Comparison of ENCODE assay signal across 17 cellular contexts in the genomic region with DNA sequence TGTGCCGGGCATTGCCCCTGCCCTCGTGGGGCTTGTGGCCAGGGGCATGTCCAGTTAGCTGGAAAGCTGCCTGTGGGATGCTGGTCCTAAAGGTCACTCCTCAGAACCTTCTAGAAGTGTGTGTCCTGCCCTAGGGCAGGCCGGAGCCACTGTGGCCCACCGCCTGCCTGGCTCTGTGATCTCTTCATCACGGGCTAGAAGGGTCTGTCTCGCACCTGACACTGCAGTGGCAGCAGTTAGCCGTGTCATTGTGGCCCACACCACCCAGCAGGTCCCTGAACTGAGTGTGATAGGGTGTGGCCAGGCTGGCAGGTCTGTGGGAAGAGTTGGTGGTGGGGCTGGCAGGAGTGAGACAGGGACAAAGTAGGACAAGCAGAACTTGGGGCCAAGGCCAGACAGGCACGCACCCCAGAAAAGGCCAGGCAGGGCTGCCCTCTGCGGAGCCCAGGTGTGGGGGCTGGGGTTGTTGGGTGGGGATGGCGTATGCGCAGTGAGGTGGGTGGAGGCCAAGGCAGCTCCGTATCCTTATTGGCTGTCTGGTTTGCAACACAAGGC. TPM values are rescaled to one million over a fixed set of nuclear protein-coding genes. Genes with fewer than 3 reads are reported as not detected.
DNase-seq lines count a peak whose midpoint lies in the region; ATAC-seq, FAIRE-seq and TF ChIP-seq lines count a peak whose summit lies in the region.
"Had no signal": no experiment of that assay in that cellular context is flagged by ENCODE, and none has a peak within 500 bp of the region (broad histone marks: within the 10 kb centered on the region; RNA-seq: fewer than 3 reads in every experiment).

No MANE protein-coding gene starts in this region.

- no peaks in the 10 kb centered on the region for H3K4me1 ChIP-seq in BE2C
- H3K4me1 ChIP-seq in HepG2 (ENCODE audit: insufficient read depth, low read length) = peaks cover 36% of the 10 kb centered on the region
- H3K4me1 ChIP-seq in PC-3 (ENCODE audit: insufficient read depth, low read length) = no peaks in the 10 kb centered on the region

- peak overlapping the region; percentile 35; the same call in 1 of the 2 replicates for H3K4me2 ChIP-seq in HepG2 (ENCODE audit: low read depth, low read length)
- no peak overlapping the region for H3K4me2 ChIP-seq in PC-3 (ENCODE audit: low read length)

- H4K20me1 ChIP-seq in HepG2 (ENCODE audit: insufficient read depth, low read length) = no peaks in the 10 kb centered on the region
- no peaks in the 10 kb centered on the region for H4K20me1 ChIP-seq in PC-3 (ENCODE audit: low read length)

- H3K9me3 ChIP-seq in BE2C = no peaks in the 10 kb centered on the region
- peaks cover 8% of the 10 kb centered on the region for H3K9me3 ChIP-seq in WERI-Rb-1 (ENCODE audit: severe bottlenecking)
- no peaks in the 10 kb centered on the region for H3K9me3 ChIP-seq in HepG2 (ENCODE audit: low read length)
- H3K9me3 ChIP-seq in PC-3 (ENCODE audit: low read length) = peaks cover 12% of the 10 kb centered on the region; the same call in 1 of the 2 replicates

- intact Hi-C loops in HepG2 (cut with micrococcal nuclease; ENCODE audit: unreplicated experiment) = no loop called here
- intact Hi-C loops in PC-3 (cut with micrococcal nuclease) = no loop called here

- H3K4me3 Mint-ChIP-seq in progenitor cell of endocrine pancreas (ENCODE audit: low read depth) = no peak overlapping the region

- peak overlapping the region; percentile 37; the same call in 1 of the 2 replicates for H3K9ac ChIP-seq in HepG2 (ENCODE audit: insufficient read depth, low read depth, low read length)
- no peak overlapping the region for H3K9ac ChIP-seq in PC-3 (ENCODE audit: low read length)

- no peak overlapping the region for H2AFZ ChIP-seq in HepG2 (ENCODE audit: low read length)
- no peak overlapping the region for H2AFZ ChIP-seq in PC-3 (ENCODE audit: low read length)

- H3K27ac ChIP-seq in WERI-Rb-1 = peak overlapping the region; percentile 68
- peak overlapping the region; percentile 76 for H3K27ac ChIP-seq in HepG2 (ENCODE audit: extremely low read length, insufficient read depth, low read length)
- no peak overlapping the region for H3K27ac ChIP-seq in PC-3 (ENCODE audit: low read length)

- no peaks in the 10 kb centered on the region for H3K36me3 ChIP-seq in BE2C
- H3K36me3 ChIP-seq in WERI-Rb-1 = no peaks in the 10 kb centered on the region
- no peaks in the 10 kb centered on the region; a peak in 1 of 5 replicates for H3K36me3 ChIP-seq in HepG2 (replicated peaks in 1 of 2; ENCODE audit: control insufficient read depth in 1 of 2, insufficient read depth in 2 of 2, low read length in 2 of 2)
- no peaks in the 10 kb centered on the region for H3K36me3 ChIP-seq in PC-3 (ENCODE audit: low read depth, low read length)

- H3K27me3 ChIP-seq in BE2C (no peaks in the 10 kb centered on the region), WERI-Rb-1 (ENCODE audit: insufficient read depth, low read depth, severe bottlenecking) (no peaks in the 10 kb centered on the region), HepG2 (ENCODE audit: control insufficient read depth in 1 of 2, insufficient read depth in 2 of 2, low read length in 2 of 2) (no peaks in the 10 kb centered on the region), PC-3 (ENCODE audit: low read length) (peaks cover 37% of the 10 kb centered on the region)

- CTCF ChIA-PET in HepG2 (lab: Yijun Ruan, JAX; ENCODE audit: low intra/inter-chr PET ratio, low total read pairs) (no interaction called here), PC-3 (lab: Charles Lee) (no interaction called here)

- DNase-seq in BE2C (no peak), WERI-Rb-1 (no peak), HepG2 (ENCODE audit: low spot score) (no peak), progenitor cell of endocrine pancreas (ENCODE audit: low spot score, unreplicated experiment) (no peak), NCI-H187 (lab: John Stamatoyannopoulos, UW) (no peak), hypothalamus (lab: John Stamatoyannopoulos, UW) (no peak), SKM-1 treated with dmso at 0.1 percent for 144 hours (lab: John Stamatoyannopoulos, UW; ENCODE audit: unreplicated experiment) (no peak), PC-3 (no peak)
- DNase-seq: DMS53, HCEC 1CT, NCI-H1436 treated with DMSO at 0.1 percent for 48 hours, NCI-H2081 treated with DMSO at 0.1 percent for 48 hours, NCI-H226, SIG-M5 had no signal

- H3K4me1 Mint-ChIP-seq in progenitor cell of endocrine pancreas (ENCODE audit: low read depth) = peaks cover 3% of the 10 kb centered on the region

- peak overlapping the region; percentile 69 for H3K27ac Mint-ChIP-seq in progenitor cell of endocrine pancreas

- TF ChIP-seq RAD21 in HepG2 (CRISPR knock-in tag; IDR thresholded peaks at IDR 0.05) = no peak

- H3K36me3 Mint-ChIP-seq in progenitor cell of endocrine pancreas (ENCODE audit: insufficient read depth) = peaks cover 8% of the 10 kb centered on the region

- peaks cover 6% of the 10 kb centered on the region for H3K9me3 Mint-ChIP-seq in progenitor cell of endocrine pancreas (ENCODE audit: low read depth)

- BruUV-seq in HepG2 (replicated peaks; lab: Mats Ljungman, UMichigan) (no TSS peak), PC-3 (replicated peaks; lab: Mats Ljungman, UMichigan) (no TSS peak)

- no peak for TF ChIP-seq CTCF in BE2C (IDR thresholded peaks at IDR 0.05; ENCODE audit: low read depth, low read length)
- no peak for TF ChIP-seq CTCF in WERI-Rb-1 (IDR thresholded peaks at IDR 0.05; ENCODE audit: low read depth, low read length)
- TF ChIP-seq CTCF in HepG2 (CRISPR knock-in tag; IDR thresholded peaks at IDR 0.05) = no peak
- no peak for TF ChIP-seq CTCF in progenitor cell of endocrine pancreas (IDR thresholded peaks at IDR 0.05; ENCODE audit: unreplicated experiment)
- no peak for TF ChIP-seq CTCF in PC-3 (conservative IDR thresholded peaks at IDR 0.05; ENCODE audit: low read depth, low read length)

- in situ Hi-C loops in HepG2 (cut with HindIII; ENCODE audit: extremely low pct_ligation_motif_present, low pct_unique_long_range_greater_than_20kb) = no loop called here

- FAIRE-seq in HepG2 (lab: Jason Lieb, UNC) = no peak
- FAIRE-seq: A204.1, GM18507 had no signal

- no peaks in the 10 kb centered on the region for H3K9me2 ChIP-seq in PC-3 (replicated peaks; ENCODE audit: low read length)

- H3K79me2 ChIP-seq in HepG2 (ENCODE audit: insufficient read depth, low read length) (no peaks in the 10 kb centered on the region), PC-3 (ENCODE audit: low read length) (no peaks in the 10 kb centered on the region)

- POLR2A ChIA-PET in HepG2 (lab: Yijun Ruan, JAX) (interaction anchor here (1.0 to 1.1 kb wide), 2 partner anchors 12 to 22 kb away, joined by 3 to 5 read pairs; no protein-coding TSS in a partner anchor), PC-3 (lab: Charles Lee; ENCODE audit: unreplicated experiment) (no interaction called here)

- no peaks in the 10 kb centered on the region for H3K27me3 Mint-ChIP-seq in progenitor cell of endocrine pancreas

- WGBS in HepG2 (ENCODE audit: low lambda C conversion rate) = 91% methylated on average over 8 of the region's 12 CpGs

- ATAC-seq in HepG2 (peak; percentile 50), PC-3 (no peak)

- H3K4me3 ChIP-seq in BE2C (ENCODE audit: low read depth, low read length) = peak overlapping the region; percentile 60
- no peak overlapping the region for H3K4me3 ChIP-seq in WERI-Rb-1 (ENCODE audit: low read depth, low read length)
- H3K4me3 ChIP-seq in HepG2 (replicated peaks in 1 of 3; ENCODE audit: insufficient read depth in 1 of 3, low read depth in 2 of 3, low read length in 3 of 3) = no peak overlapping the region
- no peak overlapping the region for H3K4me3 ChIP-seq in PC-3 (ENCODE audit: low read length)

- no peak for TF ChIP-seq POLR2A in HepG2 (IDR thresholded peaks at IDR 0.05; ENCODE audit: insufficient read depth in 1 of 2, low read depth in 2 of 2, low read length in 2 of 2)

- TF ChIP-seq EP300 in HepG2 (IDR thresholded peaks at IDR 0.05; ENCODE audit: low read depth in 2 of 2, low read length in 2 of 2) (no peak), HepG2 (CRISPR knock-in tag; IDR thresholded peaks at IDR 0.05; ENCODE audit: borderline replicate concordance) (no peak)

- no peaks in the 10 kb centered on the region for H3F3A ChIP-seq in PC-3 (ENCODE audit: low read length, unreplicated experiment)

RNA-seq across cellular contexts. Expression of a gene that starts 41.2 kb away (rescaled TPM):
- 4.2 TPM for polyA plus RNA-seq in BE2C (2012; ENCODE audit: insufficient read depth, insufficient read length, low read depth)
- total RNA-seq in HepG2 (2016; rRNA removed; fragmentation: Illumina TruSeq; extraction: Trizol) (0.34 and 0.46 TPM in 2 replicates), progenitor cell of endocrine pancreas (4.0 and 6.6 TPM in 2 replicates), PC-3 (2014; rRNA removed) (0.18 TPM in 1 of 2 replicates, not detected in the other)
- 0.26 and 0.30 TPM in 2 replicates for total RNA-seq in HepG2 (2016; cell fraction: cytosol; rRNA removed; fragmentation: Illumina TruSeq; extraction: Trizol; ENCODE audit: low read depth)
- total RNA-seq in HepG2 (2016; cell fraction: insoluble cytoplasmic fraction; rRNA removed; fragmentation: Illumina TruSeq; extraction: Trizol) = 0.27 and 0.35 TPM in 2 replicates
- total RNA-seq in HepG2 (2016; cell fraction: membrane; rRNA removed; fragmentation: Illumina TruSeq; extraction: Trizol) = 0.28 and 0.38 TPM in 2 replicates
- 0.47 and 0.62 TPM in 2 replicates for total RNA-seq in HepG2 (2016; cell fraction: nucleus; rRNA removed; fragmentation: Illumina TruSeq; extraction: Trizol)
- polyA plus RNA-seq in HepG2 (2011; rRNA removed) = 12.4 and 25.0 TPM in 2 replicates
- 6.9 and 10.2 TPM in 2 replicates for polyA plus RNA-seq in HepG2 (2011; cell fraction: cytosol; rRNA removed)
- polyA plus RNA-seq in HepG2 (2011; cell fraction: nucleus; rRNA removed) = 71.2 and 100 TPM in 2 replicates
- 32.9 and 44.4 TPM in 2 replicates for polyA plus RNA-seq in HepG2 (2012)
- polyA plus RNA-seq in HepG2 (2016; cell fraction: cytosol; fragmentation: Illumina TruSeq; extraction: Trizol; ENCODE audit: low read depth) = 0.14 TPM in 1 of 2 replicates, not detected in the other
- 0.26 and 0.38 TPM in 2 replicates for polyA plus RNA-seq in HepG2 (2016; cell fraction: insoluble cytoplasmic fraction; fragmentation: Illumina TruSeq; extraction: Trizol; ENCODE audit: low read depth)
- 0.05 TPM in 1 of 2 replicates, not detected in the other for polyA plus RNA-seq in HepG2 (2016; cell fraction: membrane; fragmentation: Illumina TruSeq; extraction: Trizol; ENCODE audit: low read depth)
- 0.79 and 1.0 TPM in 2 replicates for polyA plus RNA-seq in HepG2 (2016; cell fraction: nucleus; fragmentation: Illumina TruSeq; extraction: Trizol; ENCODE audit: insufficient read depth, low read depth)
- 2.3 and 27.8 TPM in 2 replicates for polyA minus RNA-seq in HepG2 (2011; rRNA and poly(A)+ RNA removed; ENCODE audit: low replicate concordance)
- polyA minus RNA-seq in HepG2 (2011; cell fraction: cytosol; rRNA and poly(A)+ RNA removed) = 3.3 and 10.6 TPM in 2 replicates
- polyA minus RNA-seq in HepG2 (2011; cell fraction: nucleus; rRNA and poly(A)+ RNA removed) = 26.3 and 39.8 TPM in 2 replicates
- total RNA-seq: HT1080 had no signal
